Comparison of ENCODE assay signal across 20 cellular contexts in genomic region chr11:111206472-111206871, GRCh38. TPM values are rescaled to one million over a fixed set of nuclear protein-coding genes. Genes with fewer than 3 reads are reported as not detected.
DNase-seq lines count a peak whose midpoint lies in the region; ATAC-seq and TF ChIP-seq lines count a peak whose summit lies in the region.
"Had no signal": no experiment of that assay in that cellular context is flagged by ENCODE, and none has a peak within 500 bp of the region (broad histone marks: within the 10 kb centered on the region; RNA-seq: fewer than 3 reads in every experiment).

No MANE protein-coding gene starts in this region.

- intact Hi-C loops in right cardiac atrium (cut with DNase I), result no loop called here

- H3K27ac ChIP-seq in brain microvascular endothelial cell, result peak overlapping the region; percentile 59
- no peak overlapping the region for H3K27ac ChIP-seq in right cardiac atrium (ENCODE audit: low read length)
- H3K27ac ChIP-seq: colonic mucosa, HL-60 had no signal

- DNase-seq in AG08395 (ENCODE audit: low spot score) (peak; percentile 77), M059J (ENCODE audit: low read depth) (peak; percentile 38), brain microvascular endothelial cell (peak; percentile 52), iris pigment epithelial cell (ENCODE audit: low read depth) (peak; percentile 78), right cardiac atrium (no peak), NCI-H748 (lab: John Stamatoyannopoulos, UW; ENCODE audit: unreplicated experiment) (no peak)
- DNase-seq in T-helper 2 cell treated with Interferon-gamma antibody and Interleukin-4, amounts not matched to agents 5 μg/mL and 100 μg/mL, for 36 hours (ENCODE audit: low spot score), result no peak
- DNase-seq: ACHN; activated CD4-positive, alpha-beta T cell treated with anti-CD3 and anti-CD28 coated beads for 48 hours; activated T-cell treated with anti-CD3 and anti-CD28 coated beads for 4 hours; colonic mucosa; NCI-H1930; NCI-H524 treated with DMSO at 0.1 percent for 48 hours; T-helper 9 cell had no signal

- no peak overlapping the region for H3K27ac Mint-ChIP-seq in T-helper 2 cell treated with Interferon-gamma antibody and Interleukin-4, amounts not matched to agents 5 μg/mL and 100 μg/mL, for 36 hours
- H3K27ac Mint-ChIP-seq: activated naive CD8-positive, alpha-beta T cell had no signal

- WGBS in right cardiac atrium, result 48% methylated on average over 1 of the region's 1 CpG

- no peaks in the 10 kb centered on the region for H3K36me3 Mint-ChIP-seq in T-helper 2 cell treated with Interferon-gamma antibody and Interleukin-4, amounts not matched to agents 5 μg/mL and 100 μg/mL, for 36 hours (ENCODE audit: low read depth)
- H3K36me3 Mint-ChIP-seq: activated naive CD8-positive, alpha-beta T cell had no signal

- H3K4me1 Mint-ChIP-seq in T-helper 2 cell treated with Interferon-gamma antibody and Interleukin-4, amounts not matched to agents 5 μg/mL and 100 μg/mL, for 36 hours (ENCODE audit: low read depth), result peaks cover 15% of the 10 kb centered on the region
- H3K4me1 Mint-ChIP-seq: neural crest cell had no signal

- H3K27me3 ChIP-seq in brain microvascular endothelial cell (replicated peaks) (no peaks in the 10 kb centered on the region), right cardiac atrium (ENCODE audit: control insufficient read depth, insufficient read depth) (no peaks in the 10 kb centered on the region)
- H3K27me3 ChIP-seq: colonic mucosa had no signal

- no peak overlapping the region for H3K4me3 ChIP-seq in brain microvascular endothelial cell (ENCODE audit: low read depth, low read length)
- no peak overlapping the region for H3K4me3 ChIP-seq in right cardiac atrium (ENCODE audit: low read length)
- H3K4me3 ChIP-seq: colonic mucosa had no signal

- no peak for TF ChIP-seq CTCF in brain microvascular endothelial cell (IDR thresholded peaks at IDR 0.05; ENCODE audit: low read depth, low read length, missing control alignments)

- H3K9me3 ChIP-seq in right cardiac atrium (ENCODE audit: control insufficient read depth, low read length), result no peaks in the 10 kb centered on the region
- H3K9me3 ChIP-seq: colonic mucosa had no signal

- ATAC-seq in right cardiac atrium (no peak), HG03571 (IDR thresholded peaks at IDR 0.05; ENCODE audit: unreplicated experiment) (no peak)
- ATAC-seq: esophagus mucosa had no signal

- H3K4me3 Mint-ChIP-seq in T-helper 2 cell treated with Interferon-gamma antibody and Interleukin-4, amounts not matched to agents 5 μg/mL and 100 μg/mL, for 36 hours, result no peak overlapping the region
- H3K4me3 Mint-ChIP-seq: activated naive CD8-positive, alpha-beta T cell; neural crest cell had no signal

- in situ Hi-C loops in brain microvascular endothelial cell (cut with HindIII; ENCODE audit: low pct_ligation_motif_present, low sequenced_read_pairs), result no loop called here

- H3K4me1 ChIP-seq in right cardiac atrium (ENCODE audit: control insufficient read depth, insufficient read depth, low read length), result no peaks in the 10 kb centered on the region
- H3K4me1 ChIP-seq: colonic mucosa had no signal

- peaks cover 8% of the 10 kb centered on the region for H3K27me3 Mint-ChIP-seq in T-helper 2 cell treated with Interferon-gamma antibody and Interleukin-4, amounts not matched to agents 5 μg/mL and 100 μg/mL, for 36 hours (ENCODE audit: low read depth)

- no peaks in the 10 kb centered on the region for H3K9me3 Mint-ChIP-seq in T-helper 2 cell treated with Interferon-gamma antibody and Interleukin-4, amounts not matched to agents 5 μg/mL and 100 μg/mL, for 36 hours
- H3K9me3 Mint-ChIP-seq: neural crest cell had no signal

- no peaks in the 10 kb centered on the region for H3K36me3 ChIP-seq in brain microvascular endothelial cell (replicated peaks)
- H3K36me3 ChIP-seq: colonic mucosa had no signal

RNA-seq across cellular contexts. Expression of gene POU2AF2, which starts 39.1 kb away (rescaled TPM):
- not detected in 2 replicates for total RNA-seq in M059J (2014; rRNA removed; shearing (Covaris generic))
- not detected for total RNA-seq in right cardiac atrium
- polyA plus RNA-seq in right cardiac atrium, result not detected
- total RNA-seq: esophagus mucosa, lung microvascular endothelial cell, neural crest cell had no signal

Comparison
In these comparisons a context has a peak if more than half of its experiments do, and no peak if none do; other contexts are left out.
1. DNase-seq: peak in AG08395 (single experiment), M059J (single experiment), brain microvascular endothelial cell (single experiment) and iris pigment epithelial cell (single experiment); none in right cardiac atrium (0 of 3), NCI-H748 (single experiment) and T-helper 2 cell treated with Interferon-gamma antibody and Interleukin-4, amounts not matched to agents 5 μg/mL and 100 μg/mL, for 36 hours (single experiment).